26 cellular contexts compared by ENCODE assay signal in genomic region chr1:234093741-234094140, GRCh38.
DNase-seq lines count a peak whose midpoint lies in the region; ATAC-seq and TF ChIP-seq lines count a peak whose summit lies in the region.
"Had no signal": no experiment of that assay in that cellular context is flagged by ENCODE, and none has a peak within 500 bp of the region (broad histone marks: within the 10 kb centered on the region; RNA-seq: fewer than 3 reads in every experiment).

No MANE protein-coding gene starts in this region.

- peak overlapping the region; percentile 53 for H3K18ac ChIP-seq in neuronal stem cell (ENCODE audit: low read length)

- no peak overlapping the region for H2BK120ac ChIP-seq in neuronal stem cell (ENCODE audit: low read depth, low read length)

- no peak overlapping the region for H2AK5ac ChIP-seq in neuronal stem cell (ENCODE audit: low read depth, low read length)

- H3K36me3 ChIP-seq in heart left ventricle = no peaks in the 10 kb centered on the region
- H3K36me3 ChIP-seq in neuronal stem cell (replicated peaks in 1 of 2; ENCODE audit: control insufficient read depth in 2 of 2, insufficient read depth in 2 of 2, low read length in 2 of 2) = no peaks in the 10 kb centered on the region
- no peaks in the 10 kb centered on the region for H3K36me3 ChIP-seq in upper lobe of left lung
- H3K36me3 ChIP-seq: brain microvascular endothelial cell, esophagus squamous epithelium, left lung, prostate gland had no signal

- H2BK12ac ChIP-seq in neuronal stem cell (ENCODE audit: low read length) = no peak overlapping the region

- H3K27ac ChIP-seq in heart left ventricle (peak overlapping the region in 1 of 12 donors; percentile 39), neuronal stem cell (replicated peaks; ENCODE audit: low read length) (no peak overlapping the region), upper lobe of left lung (no peak overlapping the region)
- H3K27ac ChIP-seq: 22Rv1, brain microvascular endothelial cell, esophagus squamous epithelium, left lung, prostate gland, RWPE1 had no signal

- 29 to 60% (median 39%) methylated on average over 1 to 5 of the region's 5 CpGs for WGBS in heart left ventricle, 4 donors
- WGBS in neuronal stem cell (ENCODE audit: extremely low coverage in 2 of 2, insufficient read length in 2 of 2, insufficient replicate concordance in 1 of 2), 2 donors = no CpG with 5 or more reads among the region's 5 CpGs
- WGBS in upper lobe of left lung, 2 donors = 31 to 48% methylated on average over 4 to 5 of the region's 5 CpGs

- no peak overlapping the region for H3K14ac ChIP-seq in neuronal stem cell (ENCODE audit: low read length)

- no peak overlapping the region for H2BK15ac ChIP-seq in neuronal stem cell (ENCODE audit: low read length)

- H4K91ac ChIP-seq in neuronal stem cell (ENCODE audit: low read depth, low read length, poor library complexity) = no peak overlapping the region

- no peak overlapping the region for H3K4me2 ChIP-seq in neuronal stem cell (ENCODE audit: insufficient read depth, low read length, poor library complexity, severe bottlenecking)

- DNase-seq in Right ventricle myocardium inferior (ENCODE audit: missing footprints) (peak; percentile 68), cardiac septum (ENCODE audit: low spot score) (no peak), heart left ventricle (peak in 4 of 5 donors; percentile 25 to 67 (median 53)), neuronal stem cell (ENCODE audit: low spot score) (no peak), upper lobe of left lung (peak in 1 of 2 donors; percentile 42), T-helper 1 cell (no peak)
- DNase-seq: activated CD4-positive, alpha-beta memory T cell treated with anti-CD3 and anti-CD28 coated beads for 36 hours; activated CD4-positive, alpha-beta T cell treated with anti-CD3 and anti-CD28 coated beads for 1 hour; activated naive CD4-positive, alpha-beta T cell treated with Interleukin-2 at 50 U/mL for 16 hours; brain microvascular endothelial cell; esophagus squamous epithelium; foreskin melanocyte; Karpas-422; naive B cell; NCI-H1436; NCI-H2107; stimulated activated naive B cell treated with anti-CD40 and anti-IgM and Interleukin-4, amounts not matched to agents 10 μg/mL and 1 μg/mL and 100 μg/mL, for 72 hours; T-helper 17 cell had no signal

- H3K4ac ChIP-seq in neuronal stem cell (ENCODE audit: low read length) = no peak overlapping the region

- no peak overlapping the region for H2BK5ac ChIP-seq in neuronal stem cell (ENCODE audit: low read length)

- H3K27me3 ChIP-seq in heart left ventricle (peaks cover 0 to 27% (median 0%) of the 10 kb centered on the region in 9 donors), neuronal stem cell (ENCODE audit: control insufficient read depth in 3 of 3, insufficient read depth in 3 of 3, low read depth in 1 of 3, low read length in 3 of 3) (no peaks in the 10 kb centered on the region), upper lobe of left lung (no peaks in the 10 kb centered on the region)
- H3K27me3 ChIP-seq: brain microvascular endothelial cell, dorsolateral prefrontal cortex, left lung had no signal

- H3K4me3 ChIP-seq in heart left ventricle = no peak overlapping the region
- H3K4me3 ChIP-seq in neuronal stem cell (ENCODE audit: low read length in 2 of 2) = no peak overlapping the region
- no peak overlapping the region for H3K4me3 ChIP-seq in upper lobe of left lung
- H3K4me3 ChIP-seq: dorsolateral prefrontal cortex, esophagus squamous epithelium, left lung, prostate gland had no signal

- TF ChIP-seq POLR2A in heart left ventricle (IDR thresholded peaks at IDR 0.05) (no peak), upper lobe of left lung (IDR thresholded peaks at IDR 0.05) (no peak)

- no peak overlapping the region for H2AFZ ChIP-seq in neuronal stem cell (ENCODE audit: low read length)

- peaks cover 0 to 9% (median 0%) of the 10 kb centered on the region in 12 donors for H3K4me1 ChIP-seq in heart left ventricle
- no peaks in the 10 kb centered on the region for H3K4me1 ChIP-seq in neuronal stem cell (ENCODE audit: control insufficient read depth in 2 of 2, insufficient read depth in 1 of 2, low read depth in 1 of 2, low read length in 2 of 2)
- H3K4me1 ChIP-seq in upper lobe of left lung = peaks cover 0 to 10% (median 0%) of the 10 kb centered on the region in 4 donors
- H3K4me1 ChIP-seq: esophagus squamous epithelium, prostate gland had no signal

- H3K9me3 ChIP-seq in heart left ventricle (peaks cover 0 to 10% (median 5%) of the 10 kb centered on the region in 12 donors), neuronal stem cell (replicated peaks in 1 of 2; ENCODE audit: control insufficient read depth in 2 of 2, insufficient read depth in 1 of 2, low read depth in 1 of 2, low read length in 2 of 2) (peaks cover 0 to 2% of the 10 kb centered on the region in 2 donors), upper lobe of left lung (peaks cover 0 to 6% (median 2%) of the 10 kb centered on the region in 4 donors)
- H3K9me3 ChIP-seq: prostate gland had no signal

- no peak overlapping the region for H4K8ac ChIP-seq in neuronal stem cell (ENCODE audit: low read depth, low read length)

- H3K9ac ChIP-seq in neuronal stem cell (ENCODE audit: low read depth, low read length, poor library complexity) = no peak overlapping the region

- peak; percentile 94 for ATAC-seq in Right ventricle myocardium inferior
- peak; percentile 66 to 86 (median 83) for ATAC-seq in heart left ventricle
- ATAC-seq in upper lobe of left lung (ENCODE audit: low FRiP score in 2 of 2) = peak; percentile 32 to 67
- no peak for ATAC-seq in HG03521 (IDR thresholded peaks at IDR 0.05; ENCODE audit: unreplicated experiment)
- no peak for ATAC-seq in GM21717 (IDR thresholded peaks at IDR 0.05; ENCODE audit: unreplicated experiment)
- ATAC-seq: HCT116; left lung; stimulated activated naive B cell treated with anti-CD40 and anti-IgM and Interleukin-4, amounts not matched to agents 10 μg/mL and 1 μg/mL and 100 μg/mL, for 72 hours; T-helper 17 cell had no signal

- intact Hi-C loops in Right ventricle myocardium inferior (cut with DNase I) = no loop called here
- intact Hi-C loops in cardiac septum (cut with DNase I) = no loop called here
- intact Hi-C loops in heart left ventricle (cut with DNase I) = no loop called here

- TF ChIP-seq CTCF in heart left ventricle (IDR thresholded peaks at IDR 0.05) (no peak), upper lobe of left lung (IDR thresholded peaks at IDR 0.05) (no peak)

- H3K23ac ChIP-seq in neuronal stem cell (ENCODE audit: low read depth, low read length, poor library complexity) = no peak overlapping the region

- H3K79me1 ChIP-seq in neuronal stem cell (ENCODE audit: low read depth, low read length) = no peaks in the 10 kb centered on the region

- TF ChIP-seq EP300 in upper lobe of left lung (IDR thresholded peaks at IDR 0.05) = no peak

Comparison
In these comparisons a context has a peak if more than half of its experiments do, and no peak if none do; other contexts are left out.
1. DNase-seq: peak in Right ventricle myocardium inferior (single experiment) and heart left ventricle (4 of 5); none in cardiac septum (single experiment), neuronal stem cell (single experiment) and T-helper 1 cell (0 of 5).
2. ATAC-seq: peak in Right ventricle myocardium inferior (single experiment), heart left ventricle (4 of 4) and upper lobe of left lung (2 of 2); none in HG03521 (single experiment) and GM21717 (single experiment).